In the genomic region with DNA sequence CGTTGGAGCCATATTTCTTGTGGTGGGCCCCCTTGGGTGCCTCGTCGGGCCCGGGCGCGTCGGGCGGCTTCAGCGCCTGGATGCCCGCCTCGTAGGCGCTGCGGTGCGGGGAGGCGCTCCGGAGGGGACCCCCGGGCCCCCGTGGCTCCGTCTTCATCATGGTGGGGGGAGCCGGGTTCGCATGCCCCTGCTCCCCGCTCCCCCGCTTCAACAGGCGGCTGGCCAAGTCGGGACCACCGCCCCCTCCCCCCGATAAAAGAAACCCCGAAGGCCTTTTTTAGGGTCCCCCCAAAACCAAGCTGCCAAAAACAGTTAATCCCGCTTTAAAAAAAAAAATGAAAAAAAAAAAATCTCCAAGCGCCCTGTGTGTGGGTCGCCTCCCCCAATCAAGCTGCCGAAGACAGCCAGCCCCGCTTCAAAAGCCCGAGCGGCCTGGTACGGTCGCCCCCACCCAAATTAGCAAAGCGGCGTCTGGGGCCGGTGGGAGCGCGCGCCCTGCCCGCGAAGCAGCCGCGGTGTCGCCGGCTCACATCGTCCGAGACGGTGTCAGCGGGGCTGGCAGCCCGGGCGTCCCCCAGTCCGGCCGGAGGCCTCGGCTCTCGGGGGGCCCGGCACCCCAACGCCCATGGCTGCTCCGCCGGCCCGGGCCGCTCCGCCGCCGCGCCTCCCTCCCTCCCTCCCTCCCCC, we compare ENCODE assay signal across 8 cellular contexts. TPM values are rescaled to one million over a fixed set of nuclear protein-coding genes. Genes with fewer than 3 reads are reported as not detected.
A peak's percentile ranks its signal among the peaks of the same experiment; 100 is the strongest.
DNase-seq lines count a peak whose midpoint lies in the region; ATAC-seq and TF ChIP-seq lines count a peak whose summit lies in the region.

A gene with protein sequence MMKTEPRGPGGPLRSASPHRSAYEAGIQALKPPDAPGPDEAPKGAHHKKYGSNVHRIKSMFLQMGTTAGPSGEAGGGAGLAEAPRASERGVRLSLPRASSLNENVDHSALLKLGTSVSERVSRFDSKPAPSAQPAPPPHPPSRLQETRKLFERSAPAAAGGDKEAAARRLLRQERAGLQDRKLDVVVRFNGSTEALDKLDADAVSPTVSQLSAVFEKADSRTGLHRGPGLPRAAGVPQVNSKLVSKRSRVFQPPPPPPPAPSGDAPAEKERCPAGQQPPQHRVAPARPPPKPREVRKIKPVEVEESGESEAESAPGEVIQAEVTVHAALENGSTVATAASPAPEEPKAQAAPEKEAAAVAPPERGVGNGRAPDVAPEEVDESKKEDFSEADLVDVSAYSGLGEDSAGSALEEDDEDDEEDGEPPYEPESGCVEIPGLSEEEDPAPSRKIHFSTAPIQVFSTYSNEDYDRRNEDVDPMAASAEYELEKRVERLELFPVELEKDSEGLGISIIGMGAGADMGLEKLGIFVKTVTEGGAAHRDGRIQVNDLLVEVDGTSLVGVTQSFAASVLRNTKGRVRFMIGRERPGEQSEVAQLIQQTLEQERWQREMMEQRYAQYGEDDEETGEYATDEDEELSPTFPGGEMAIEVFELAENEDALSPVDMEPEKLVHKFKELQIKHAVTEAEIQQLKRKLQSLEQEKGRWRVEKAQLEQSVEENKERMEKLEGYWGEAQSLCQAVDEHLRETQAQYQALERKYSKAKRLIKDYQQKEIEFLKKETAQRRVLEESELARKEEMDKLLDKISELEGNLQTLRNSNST (minus strand): TSS at position 324 of the 687 bp plus-strand sequence. CDS start 164 bp downstream, at position 160.

- peaks cover 44% of the 10 kb centered on the region for H3K4me1 Mint-ChIP-seq in GM23338
- H3K4me1 Mint-ChIP-seq in T-cell = peaks cover 45 to 54% (median 50%) of the 10 kb centered on the region in 3 donors

- H3K27me3 ChIP-seq in GM23338 (ENCODE audit: insufficient read depth) (peaks cover 30% of the 10 kb centered on the region), osteoblast (ENCODE audit: insufficient read depth, low read length) (no peaks in the 10 kb centered on the region)

- H3K27ac Mint-ChIP-seq in GM23338 (peak within 1 kb of the TSS; percentile 88; the same call in 1 of the 2 replicates), T-cell (peak within 1 kb of the TSS; percentile 88 to 94)

- peak within 1 kb of the TSS; percentile 96 for H2AFZ ChIP-seq in GM23338
- H2AFZ ChIP-seq in osteoblast (ENCODE audit: low read length) = peak within 1 kb of the TSS; percentile 76

- peaks cover 5% of the 10 kb centered on the region; the same call in 1 of the 2 replicates for H3F3A ChIP-seq in GM23338 (replicated peaks; ENCODE audit: low read depth)

- H3K9me3 ChIP-seq in osteoblast (ENCODE audit: low read depth, low read length) = no peaks in the 10 kb centered on the region

- DNase-seq in GM23338 (ENCODE audit: low spot score) = no peak
- peak in 2 of 34 experiments; percentile 29 to 34 for DNase-seq in T-cell
- DNase-seq in fibroblast of the aortic adventitia (ENCODE audit: low read depth) = no peak
- peak; percentile 84 for DNase-seq in osteoblast (ENCODE audit: insufficient read length, low spot score, missing footprints)
- DNase-seq in stimulated activated CD4-positive, alpha-beta T cell treated with anti-CD3 and anti-CD28 coated beads, Interleukin-1b, Interleukin-23, amount 100 ng/mL, for 48 hours = no peak
- DNase-seq in NCI-H128 (lab: John Stamatoyannopoulos, UW; ENCODE audit: unreplicated experiment) = no peak
- DNase-seq in GM10248 (ENCODE audit: extremely low spot score) = no peak

- no peaks in the 10 kb centered on the region for H3K36me3 Mint-ChIP-seq in GM23338 (ENCODE audit: low read depth)
- peaks cover under 1% of the 10 kb centered on the region for H3K36me3 Mint-ChIP-seq in T-cell

- H3K4me2 ChIP-seq in GM23338 = peak within 1 kb of the TSS; percentile 99
- peak within 1 kb of the TSS; percentile 95 for H3K4me2 ChIP-seq in osteoblast (ENCODE audit: insufficient read depth, low read length)

- TF ChIP-seq CTCF in GM23338 (conservative IDR thresholded peaks at IDR 0.05; ENCODE audit: low read depth in 2 of 2) = no peak
- no peak for TF ChIP-seq CTCF in fibroblast of the aortic adventitia (IDR thresholded peaks at IDR 0.05; ENCODE audit: insufficient read depth, low read length)
- no peak for TF ChIP-seq CTCF in osteoblast (IDR thresholded peaks at IDR 0.05; ENCODE audit: extremely low read depth, low read depth, low read length)
- no peak for TF ChIP-seq CTCF in GM10248 (IDR thresholded peaks at IDR 0.05; ENCODE audit: control extremely low read depth, extremely low read depth, low read depth, missing control alignments)

- no peaks in the 10 kb centered on the region for H3K9me2 ChIP-seq in GM23338 (ENCODE audit: insufficient read depth)

- H3K4me1 ChIP-seq in GM23338 (ENCODE audit: insufficient read depth) = peaks cover 28% of the 10 kb centered on the region
- H3K4me1 ChIP-seq in osteoblast (ENCODE audit: insufficient read depth, low read length) = peaks cover 62% of the 10 kb centered on the region

- POLR2A ChIA-PET in T-cell (lab: Charles Lee) = interaction anchor here in 1 of 2 donors (0.6 kb wide), 1 partner anchor 394 kb away, joined by 9 read pairs; no protein-coding TSS in a partner anchor
- POLR2A ChIA-PET in GM10248 (lab: Yijun Ruan, JAX) = interaction anchor here (1.7 kb wide), 1 partner anchor 11 kb away, joined by 4 read pairs; no protein-coding TSS in a partner anchor

- H3K4me3 ChIP-seq in GM23338 (peak within 1 kb of the TSS; percentile 87), fibroblast of the aortic adventitia (ENCODE audit: low read depth, low read length) (peak within 1 kb of the TSS; percentile 81), osteoblast (ENCODE audit: insufficient read depth, low read length) (peak within 1 kb of the TSS; percentile 84)

- H3K79me2 ChIP-seq in GM23338 (replicated peaks; ENCODE audit: insufficient read depth) = no peaks in the 10 kb centered on the region
- peaks cover 53% of the 10 kb centered on the region for H3K79me2 ChIP-seq in osteoblast (ENCODE audit: insufficient read depth, low read length)

- no peak within 1 kb of the TSS for H3K27ac ChIP-seq in GM23338 (ENCODE audit: low read depth)
- peak within 1 kb of the TSS; percentile 70 for H3K27ac ChIP-seq in osteoblast (ENCODE audit: low read depth, low read length)

- H3K36me3 ChIP-seq in GM23338 (ENCODE audit: insufficient read depth) (no peaks in the 10 kb centered on the region), osteoblast (ENCODE audit: insufficient read depth, low read length) (peaks cover under 1% of the 10 kb centered on the region)

- CTCF ChIA-PET in T-cell (lab: Charles Lee) = interaction anchor here (0.6 to 2.7 kb wide), 7 partner anchors 10 to 761 kb away, joined by 3 to 26 read pairs (median 4); a partner anchor contains a TSS
- CTCF ChIA-PET in GM10248 (lab: Yijun Ruan, JAX) = interaction anchor here (0.8 to 10.7 kb wide), 4 partner anchors 11 to 142 kb away, joined by 3 to 96 read pairs (median 30); no protein-coding TSS in a partner anchor

- no peaks in the 10 kb centered on the region; the same call in 2 of the 3 replicates for H3K9me3 Mint-ChIP-seq in GM23338
- no peaks in the 10 kb centered on the region for H3K9me3 Mint-ChIP-seq in T-cell

- H3K4me3 Mint-ChIP-seq in GM23338 (peak within 1 kb of the TSS; percentile 82), T-cell (peak within 1 kb of the TSS; percentile 83 to 96 (median 92))

- ATAC-seq in GM23338 (peak; percentile 1; the same call in 2 of the 3 replicates), T-cell (replicated peaks in 1 of 4) (peak in 2 of 4 experiments; percentile 9 to 15), HG02642 (IDR thresholded peaks at IDR 0.05; ENCODE audit: poor library complexity, unreplicated experiment) (no peak)

- no peaks in the 10 kb centered on the region for H4K20me1 ChIP-seq in GM23338 (replicated peaks; ENCODE audit: insufficient read depth)
- peaks cover 31% of the 10 kb centered on the region for H4K20me1 ChIP-seq in osteoblast (ENCODE audit: insufficient read depth, low read length)

- peaks cover 30% of the 10 kb centered on the region for H3K27me3 Mint-ChIP-seq in GM23338 (ENCODE audit: insufficient read depth, low read depth, poor library complexity)
- H3K27me3 Mint-ChIP-seq in T-cell = no peaks in the 10 kb centered on the region

TF ChIP-seq in GM23338, 12 proteins besides CTCF, POLR2A, EP300 and RAD21 (continues in another document):
- TF ChIP-seq EZH2 (IDR thresholded peaks at IDR 0.05; ENCODE audit: low read depth, unreplicated experiment) (peak; percentile 54), JUNB (IDR thresholded peaks at IDR 0.05; ENCODE audit: unreplicated experiment) (no peak), EZH2phosphoT487 (IDR thresholded peaks at IDR 0.05; ENCODE audit: unreplicated experiment) (no peak), ZNF114 (CRISPR knock-in tag; IDR thresholded peaks at IDR 0.05) (no peak)

RNA-seq across cellular contexts. Expression of the gene that starts here (rescaled TPM):
- total RNA-seq in GM23338 (2014; rRNA removed; shearing (Covaris generic)) = 10.1 and 10.5 TPM in 2 replicates
- 1.9 and 2.1 TPM in 2 replicates for polyA plus RNA-seq in GM23338 (2016; fragmentation: Nextera tagmentation; extraction: Ambion mirVana)
- total RNA-seq in T-cell = 10 to 100 TPM; 69.5 to 95.9 (median 91.3) TPM
- 59.3 and 85.4 TPM in 2 replicates for total RNA-seq in fibroblast of the aortic adventitia (ENCODE audit: low replicate concordance)
- total RNA-seq in osteoblast = 44.2 and 48.9 TPM in 2 replicates
